ENCODE assay signal across 17 cellular contexts in genomic region chr14:99282261-99283050, GRCh38. TPM values are rescaled to one million over a fixed set of nuclear protein-coding genes. Genes with fewer than 3 reads are reported as not detected.
A peak's percentile ranks its signal among the peaks of the same experiment; 100 is the strongest.
DNase-seq lines count a peak whose midpoint lies in the region; ATAC-seq and TF ChIP-seq lines count a peak whose summit lies in the region.
"Had no signal": no experiment of that assay in that cellular context is flagged by ENCODE, and none has a peak within 500 bp of the region (broad histone marks: within the 10 kb centered on the region; RNA-seq: fewer than 3 reads in every experiment).

No MANE protein-coding gene starts in this region.

- no peak overlapping the region for H3K4me2 ChIP-seq in osteoblast (ENCODE audit: insufficient read depth, low read length)
- H3K4me2 ChIP-seq: BLaER1, GM23338 had no signal

- H3K4me3 Mint-ChIP-seq in natural killer cell = no peak overlapping the region
- no peak overlapping the region for H3K4me3 Mint-ChIP-seq in natural killer cell treated with Interleukin-12 subunit alpha and Interleukin-12 subunit beta and Interleukin-15 and Interleukin-18, amount 100 ng/mL, for 72 hours
- H3K4me3 Mint-ChIP-seq: CD4-positive, alpha-beta memory T cell; GM23338; H9 had no signal

- no peak for TF ChIP-seq EP300 in esophagus muscularis mucosa (IDR thresholded peaks at IDR 0.05)

- H3K4me3 ChIP-seq in esophagus muscularis mucosa (no peak overlapping the region), osteoblast (ENCODE audit: insufficient read depth, low read length) (no peak overlapping the region), left ventricle myocardium inferior (no peak overlapping the region)
- H3K4me3 ChIP-seq: BLaER1, GM23338 had no signal

- DNase-seq in natural killer cell (no peak), esophagus muscularis mucosa (ENCODE audit: extremely low spot score) (peak; percentile 90), osteoblast (ENCODE audit: insufficient read length, low spot score, missing footprints) (peak; percentile 25), mucosa of gallbladder (ENCODE audit: low spot score) (no peak), left ventricle myocardium inferior (no peak)
- DNase-seq in natural killer cell treated with Interleukin-12 subunit alpha and Interleukin-12 subunit beta and Interleukin-15 and Interleukin-18, amount 100 ng/mL, for 72 hours (ENCODE audit: low spot score) = no peak
- DNase-seq: 8988T; Calu3; CD4-positive, alpha-beta memory T cell; DMS79 treated with DMSO at 0.1 percent for 48 hours; GF-D8; H9; IMR-90 had no signal

- H3K4me1 ChIP-seq in esophagus muscularis mucosa = no peaks in the 10 kb centered on the region
- no peaks in the 10 kb centered on the region for H3K4me1 ChIP-seq in osteoblast (ENCODE audit: insufficient read depth, low read length)
- H3K4me1 ChIP-seq in left ventricle myocardium inferior = no peaks in the 10 kb centered on the region
- H3K4me1 ChIP-seq: BLaER1 had no signal

- H3K9me3 ChIP-seq in esophagus muscularis mucosa = no peaks in the 10 kb centered on the region
- H3K9me3 ChIP-seq in osteoblast (ENCODE audit: low read depth, low read length) = no peaks in the 10 kb centered on the region
- H3K9me3 ChIP-seq in left ventricle myocardium inferior (replicated peaks) = no peaks in the 10 kb centered on the region
- H3K9me3 ChIP-seq: BLaER1 had no signal

- TF ChIP-seq CTCF in natural killer cell (IDR thresholded peaks at IDR 0.05) (no peak), esophagus muscularis mucosa (IDR thresholded peaks at IDR 0.05) (no peak), osteoblast (IDR thresholded peaks at IDR 0.05; ENCODE audit: extremely low read depth, low read depth, low read length) (no peak), left ventricle myocardium inferior (IDR thresholded peaks at IDR 0.05; ENCODE audit: borderline replicate concordance) (no peak)

- 82% methylated on average over 15 of the region's 15 CpGs for WGBS in esophagus muscularis mucosa

- H3K9me3 Mint-ChIP-seq in natural killer cell = no peaks in the 10 kb centered on the region
- H3K9me3 Mint-ChIP-seq in natural killer cell treated with Interleukin-12 subunit alpha and Interleukin-12 subunit beta and Interleukin-15 and Interleukin-18, amount 100 ng/mL, for 72 hours = no peaks in the 10 kb centered on the region
- H3K9me3 Mint-ChIP-seq: CD14-positive monocyte; CD4-positive, alpha-beta memory T cell; GM23338; H9 had no signal

- no peaks in the 10 kb centered on the region for H3K79me2 ChIP-seq in osteoblast (ENCODE audit: insufficient read depth, low read length)

- H3K27me3 ChIP-seq in esophagus muscularis mucosa (peaks cover 0 to 87% (median 8%) of the 10 kb centered on the region in 4 donors), osteoblast (ENCODE audit: insufficient read depth, low read length) (peaks cover 2% of the 10 kb centered on the region), left ventricle myocardium inferior (ENCODE audit: low read depth) (peaks cover 99% of the 10 kb centered on the region)

- H3K27me3 Mint-ChIP-seq in natural killer cell (ENCODE audit: low read depth in 2 of 2) = no peaks in the 10 kb centered on the region
- no peaks in the 10 kb centered on the region for H3K27me3 Mint-ChIP-seq in natural killer cell treated with Interleukin-12 subunit alpha and Interleukin-12 subunit beta and Interleukin-15 and Interleukin-18, amount 100 ng/mL, for 72 hours

- ATAC-seq in natural killer cell = peak in 1 of 3 donors; percentile 4
- ATAC-seq in natural killer cell treated with Interleukin-12 subunit alpha and Interleukin-12 subunit beta and Interleukin-15 and Interleukin-18, amount 100 ng/mL, for 72 hours = no peak
- ATAC-seq in GM19351 (IDR thresholded peaks at IDR 0.05; ENCODE audit: unreplicated experiment) = no peak
- ATAC-seq: GM23338 had no signal

- H3K27ac ChIP-seq in esophagus muscularis mucosa (replicated peaks in 1 of 4) = no peak overlapping the region
- H3K27ac ChIP-seq in osteoblast (ENCODE audit: low read depth, low read length) = no peak overlapping the region
- no peak overlapping the region for H3K27ac ChIP-seq in left ventricle myocardium inferior (replicated peaks)
- H3K27ac ChIP-seq: BLaER1 had no signal

- H4K20me1 ChIP-seq in osteoblast (ENCODE audit: insufficient read depth, low read length) = no peaks in the 10 kb centered on the region
- H4K20me1 ChIP-seq: BLaER1 had no signal

- no peak overlapping the region for H2AFZ ChIP-seq in osteoblast (ENCODE audit: low read length)
- H2AFZ ChIP-seq: GM23338 had no signal

- peak overlapping the region; percentile 56 to 70 for H3K27ac Mint-ChIP-seq in natural killer cell
- H3K27ac Mint-ChIP-seq in natural killer cell treated with Interleukin-12 subunit alpha and Interleukin-12 subunit beta and Interleukin-15 and Interleukin-18, amount 100 ng/mL, for 72 hours = peak overlapping the region in 1 of 2 donors; percentile 88
- H3K27ac Mint-ChIP-seq: CD14-positive monocyte; CD4-positive, alpha-beta memory T cell; GM23338; H9 had no signal

- intact Hi-C loops in natural killer cell (cut with micrococcal nuclease) = no loop called here
- intact Hi-C loops in esophagus muscularis mucosa (cut with DNase I) = no loop called here
- intact Hi-C loops in left ventricle myocardium inferior (cut with micrococcal nuclease) = no loop called here

- H3K36me3 Mint-ChIP-seq in natural killer cell = peaks cover 14% of the 10 kb centered on the region
- no peaks in the 10 kb centered on the region for H3K36me3 Mint-ChIP-seq in natural killer cell treated with Interleukin-12 subunit alpha and Interleukin-12 subunit beta and Interleukin-15 and Interleukin-18, amount 100 ng/mL, for 72 hours
- H3K36me3 Mint-ChIP-seq: CD14-positive monocyte; CD4-positive, alpha-beta memory T cell had no signal

- H3K36me3 ChIP-seq in esophagus muscularis mucosa (no peaks in the 10 kb centered on the region), osteoblast (ENCODE audit: insufficient read depth, low read length) (no peaks in the 10 kb centered on the region), left ventricle myocardium inferior (no peaks in the 10 kb centered on the region)
- H3K36me3 ChIP-seq: BLaER1 had no signal

- peaks cover 63 to 64% of the 10 kb centered on the region in 2 donors for H3K4me1 Mint-ChIP-seq in natural killer cell
- peaks cover 47 to 54% of the 10 kb centered on the region in 2 donors for H3K4me1 Mint-ChIP-seq in natural killer cell treated with Interleukin-12 subunit alpha and Interleukin-12 subunit beta and Interleukin-15 and Interleukin-18, amount 100 ng/mL, for 72 hours (ENCODE audit: low read depth in 2 of 2)
- H3K4me1 Mint-ChIP-seq: CD14-positive monocyte had no signal

- TF ChIP-seq POLR2A in esophagus muscularis mucosa (IDR thresholded peaks at IDR 0.05; ENCODE audit: low read depth) = no peak

RNA-seq across cellular contexts. Expression of gene BCL11B, which starts 10.5 kb away (rescaled TPM):
- total RNA-seq in natural killer cell = 10 to 100 TPM; 43.5 to 61.5 (median 56.2) TPM
- 10 to 100 TPM; 12.9 to 27.6 TPM for total RNA-seq in natural killer cell treated with Interleukin-12 subunit alpha and Interleukin-12 subunit beta and Interleukin-15 and Interleukin-18, amount 100 ng/mL, for 72 hours
- under 1 TPM; 0.34 to 0.65 (median 0.46) TPM for total RNA-seq in esophagus muscularis mucosa
- 0.36 and 0.88 TPM in 2 replicates for total RNA-seq in osteoblast
- 7.9 TPM for total RNA-seq in mucosa of gallbladder
- total RNA-seq in left ventricle myocardium inferior = 0.11 TPM

Comparison
In these comparisons a context has a peak if more than half of its experiments do, and no peak if none do; other contexts are left out.
1. DNase-seq: peak in esophagus muscularis mucosa (single experiment) and osteoblast (single experiment); none in natural killer cell (single experiment), natural killer cell treated with Interleukin-12 subunit alpha and Interleukin-12 subunit beta and Interleukin-15 and Interleukin-18, amount 100 ng/mL, for 72 hours (single experiment), mucosa of gallbladder (single experiment) and left ventricle myocardium inferior (single experiment).